26 cellular contexts compared by ENCODE assay signal in the genomic region with DNA sequence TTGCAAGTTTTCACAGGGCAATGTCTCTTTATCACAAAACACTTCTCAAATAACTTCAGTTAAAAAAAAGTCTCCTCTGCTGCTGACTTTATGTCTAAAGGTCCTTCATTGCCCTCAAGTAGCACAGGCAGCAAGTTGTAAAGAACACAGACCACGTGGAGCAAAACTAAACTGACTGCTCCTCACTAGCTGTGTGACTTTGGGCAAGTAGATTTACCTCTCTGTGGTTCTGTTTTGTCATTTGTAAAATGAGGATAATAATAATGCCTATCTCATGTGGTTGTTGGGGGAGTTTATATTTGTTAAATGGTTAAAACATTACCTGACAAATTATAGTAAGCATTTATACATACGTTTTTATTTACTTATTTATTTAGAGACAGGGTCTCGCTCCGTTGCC.
"Had no signal": no experiment of that assay in that cellular context is flagged by ENCODE, and none has a peak within 500 bp of the region (broad histone marks: within the 10 kb centered on the region; RNA-seq: fewer than 3 reads in every experiment).

No MANE protein-coding gene starts in this region.

- H3K27ac Mint-ChIP-seq: stimulated activated effector memory CD8-positive, alpha-beta T cell treated with anti-CD3 and anti-CD28 coated beads, Interleukin-12 subunit alpha, Interleukin-12 subunit beta, amount 100 ng/mL, for 72 hours; stimulated activated naive CD8-positive, alpha-beta T cell treated with anti-CD3 and anti-CD28 coated beads, Interleukin-15, Interleukin-2, amounts not matched to agents 100 ng/mL and 50 ng/mL, for 24 hours had no signal

- DNase-seq: hippocampal formation; kidney glomerular epithelial cell; left cardiac atrium; left lung; lower lobe of right lung; mammary epithelial cell; mesenchymal stem cell; naive thymus-derived CD8-positive, alpha-beta T cell; nucleus accumbens; pancreas; posterior cingulate gyrus; spleen; stimulated activated CD4-positive, alpha-beta T cell treated with anti-CD3 and anti-CD28 coated beads, Interleukin-4, amount 100 ng/mL, for 24 hours; stimulated activated naive CD4-positive, alpha-beta T cell; tibial artery; upper lobe of right lung had no signal

- H3K27ac ChIP-seq: pancreas, prostate gland, right atrium auricular region, skin epidermis, spleen, suprapubic skin, thoracic aorta, tibial artery, upper lobe of right lung had no signal

- H3K27me3 ChIP-seq: left lung, pancreas, right atrium auricular region, spleen, suprapubic skin, tibial artery, upper lobe of right lung had no signal

- H3K4me1 Mint-ChIP-seq: nephron; stimulated activated effector memory CD8-positive, alpha-beta T cell treated with anti-CD3 and anti-CD28 coated beads, Interleukin-12 subunit alpha, Interleukin-12 subunit beta, amount 100 ng/mL, for 72 hours had no signal

- H3K9me3 ChIP-seq: left lung, lower lobe of right lung, pancreas, prostate gland, right atrium auricular region, spleen, suprapubic skin, thoracic aorta, tibial artery, upper lobe of right lung had no signal

- H3K4me3 ChIP-seq: left lung, lower lobe of right lung, pancreas, prostate gland, right atrium auricular region, skin epidermis, spleen, suprapubic skin, thoracic aorta, tibial artery, upper lobe of right lung had no signal

- H3K9me3 Mint-ChIP-seq: naive thymus-derived CD8-positive, alpha-beta T cell; neural crest cell; stimulated activated effector memory CD8-positive, alpha-beta T cell treated with anti-CD3 and anti-CD28 coated beads, Interleukin-12 subunit alpha, Interleukin-12 subunit beta, amount 100 ng/mL, for 72 hours; stimulated activated naive CD8-positive, alpha-beta T cell treated with anti-CD3 and anti-CD28 coated beads, Interleukin-15, Interleukin-2, amounts not matched to agents 100 ng/mL and 50 ng/mL, for 24 hours had no signal

- H3K4me3 Mint-ChIP-seq: naive thymus-derived CD8-positive, alpha-beta T cell; nephron; neural crest cell; stimulated activated effector memory CD8-positive, alpha-beta T cell treated with anti-CD3 and anti-CD28 coated beads, Interleukin-12 subunit alpha, Interleukin-12 subunit beta, amount 100 ng/mL, for 72 hours; stimulated activated naive CD8-positive, alpha-beta T cell treated with anti-CD3 and anti-CD28 coated beads, Interleukin-15, Interleukin-2, amounts not matched to agents 100 ng/mL and 50 ng/mL, for 24 hours had no signal

- H3K36me3 Mint-ChIP-seq: naive thymus-derived CD8-positive, alpha-beta T cell; stimulated activated effector memory CD8-positive, alpha-beta T cell treated with anti-CD3 and anti-CD28 coated beads, Interleukin-12 subunit alpha, Interleukin-12 subunit beta, amount 100 ng/mL, for 72 hours had no signal

- ATAC-seq: left lung; lower lobe of right lung; naive thymus-derived CD8-positive, alpha-beta T cell; pancreas; sciatic nerve; stimulated activated effector memory CD8-positive, alpha-beta T cell treated with anti-CD3 and anti-CD28 coated beads, Interleukin-12 subunit alpha, Interleukin-12 subunit beta, amount 100 ng/mL, for 72 hours; upper lobe of right lung had no signal

- H3K36me3 ChIP-seq: left lung, lower lobe of right lung, pancreas, prostate gland, right atrium auricular region, spleen, suprapubic skin, thoracic aorta, tibial artery, upper lobe of right lung had no signal

- H3K4me1 ChIP-seq: prostate gland, right atrium auricular region, tibial artery had no signal
